ENCODE assay signal across 8 cellular contexts in the genomic region with DNA sequence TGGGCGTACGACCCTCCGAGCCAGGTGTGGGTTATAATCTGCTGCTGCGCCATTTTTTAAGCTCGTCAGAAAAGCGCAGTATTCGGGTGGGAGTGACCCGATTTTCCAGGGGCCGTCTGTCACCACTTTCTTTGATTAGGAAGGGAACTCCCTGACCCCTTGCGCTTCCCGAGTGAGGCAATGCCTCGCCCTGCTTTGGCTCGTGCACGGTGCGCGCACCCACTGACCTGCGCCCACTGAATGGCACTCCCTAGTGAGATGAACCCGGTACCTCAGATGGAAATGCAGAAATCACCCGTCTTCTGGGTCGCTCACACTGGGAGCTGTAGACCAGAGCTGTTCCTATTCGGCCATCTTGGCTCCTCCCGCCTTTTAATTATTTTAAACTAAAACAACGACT.
DNase-seq lines count a peak whose midpoint lies in the region; ATAC-seq and TF ChIP-seq lines count a peak whose summit lies in the region.
"Not testable (repeated sequence)": the region's sequence is repeated elsewhere in the genome, so short reads cannot be mapped to it uniquely, and the experiment has no call there.

No MANE protein-coding gene starts in this region.

- peak overlapping the region; percentile 39 for H3K4me2 ChIP-seq in mesenchymal stem cell (ENCODE audit: low read length, poor library complexity, severe bottlenecking)

- not testable (repeated sequence) for H2BK5ac ChIP-seq in mesenchymal stem cell (ENCODE audit: low read depth, low read length, poor library complexity, severe bottlenecking)

- not testable (repeated sequence) for H3K9ac ChIP-seq in mesenchymal stem cell (ENCODE audit: low read length)

- H3K4me3 ChIP-seq in HEK293 (ENCODE audit: low read depth, low read length) = not testable (repeated sequence)
- H3K4me3 ChIP-seq in left ventricle myocardium inferior (peak overlapping the region; percentile 58), mesenchymal stem cell (ENCODE audit: insufficient read depth in 1 of 2, low read depth in 1 of 2, low read length in 2 of 2) (peak overlapping the region in 1 of 2 experiments; percentile 39), psoas muscle (peak overlapping the region; percentile 16), upper lobe of right lung (peak overlapping the region; percentile 29)

- H3K18ac ChIP-seq in mesenchymal stem cell (ENCODE audit: low read depth in 1 of 2, low read length in 2 of 2) = peak overlapping the region in 1 of 2 experiments; percentile 76

- H3K9me3 Mint-ChIP-seq in activated T-helper 2 cell treated with anti-CD3 and anti-CD28 coated beads, Interferon-gamma antibody, Interleukin-2, Interleukin-4, amounts not matched to agents 10 μg/mL and 5 μg/mL and 100 μg/mL, durations not matched to agents 14 hours and 24 hours and 36 hours; dendritic cell treated with granulocyte-macrophage colony-stimulating factor and Interleukin-4, amounts not matched to agents 40 ng/mL and 50 ng/mL, for 4 days: not testable (repeated sequence)

- not testable (repeated sequence) for ATAC-seq in psoas muscle, upper lobe of right lung

- not testable (repeated sequence) for H3K23ac ChIP-seq in mesenchymal stem cell (ENCODE audit: low read length in 2 of 2)

- H2AK5ac ChIP-seq in mesenchymal stem cell (ENCODE audit: low read length, severe bottlenecking) = not testable (repeated sequence)

- H3K27ac ChIP-seq in HEK293 (ENCODE audit: extremely low read depth, low read depth, low read length) = peak overlapping the region; percentile 49; the same call in 1 of the 2 replicates
- not testable (repeated sequence) for H3K27ac ChIP-seq in left ventricle myocardium inferior (replicated peaks); mesenchymal stem cell (ENCODE audit: low read length, poor library complexity, severe bottlenecking); psoas muscle; upper lobe of right lung

- not testable (repeated sequence) for H3K36me3 Mint-ChIP-seq in activated T-helper 2 cell treated with anti-CD3 and anti-CD28 coated beads, Interferon-gamma antibody, Interleukin-2, Interleukin-4, amounts not matched to agents 10 μg/mL and 5 μg/mL and 100 μg/mL, durations not matched to agents 14 hours and 24 hours and 36 hours (ENCODE audit: low read depth); dendritic cell treated with granulocyte-macrophage colony-stimulating factor and Interleukin-4, amounts not matched to agents 40 ng/mL and 50 ng/mL, for 4 days (ENCODE audit: low read depth)

- not testable (repeated sequence) for H3K4me1 ChIP-seq in HEK293 (ENCODE audit: control insufficient read depth, insufficient read depth, low read length); left ventricle myocardium inferior; mesenchymal stem cell (ENCODE audit: control insufficient read depth, insufficient read depth, low read depth, low read length); psoas muscle; upper lobe of right lung

- CTCF ChIA-PET in HEK293 (lab: Yijun Ruan, JAX) = not testable (repeated sequence)

- not testable (repeated sequence) for H3K27me3 Mint-ChIP-seq in activated T-helper 2 cell treated with anti-CD3 and anti-CD28 coated beads, Interferon-gamma antibody, Interleukin-2, Interleukin-4, amounts not matched to agents 10 μg/mL and 5 μg/mL and 100 μg/mL, durations not matched to agents 14 hours and 24 hours and 36 hours (ENCODE audit: low read depth); dendritic cell treated with granulocyte-macrophage colony-stimulating factor and Interleukin-4, amounts not matched to agents 40 ng/mL and 50 ng/mL, for 4 days

- H4K8ac ChIP-seq in mesenchymal stem cell (ENCODE audit: low read length) = not testable (repeated sequence)

- not testable (repeated sequence) for H3K79me1 ChIP-seq in mesenchymal stem cell (replicated peaks; ENCODE audit: low read length, poor library complexity, severe bottlenecking)

- H3K14ac ChIP-seq in mesenchymal stem cell (ENCODE audit: low read length in 2 of 2) = peak overlapping the region in 1 of 2 experiments; percentile 71

- not testable (repeated sequence) for H3K4me1 Mint-ChIP-seq in activated T-helper 2 cell treated with anti-CD3 and anti-CD28 coated beads, Interferon-gamma antibody, Interleukin-2, Interleukin-4, amounts not matched to agents 10 μg/mL and 5 μg/mL and 100 μg/mL, durations not matched to agents 14 hours and 24 hours and 36 hours (ENCODE audit: low read depth); dendritic cell treated with granulocyte-macrophage colony-stimulating factor and Interleukin-4, amounts not matched to agents 40 ng/mL and 50 ng/mL, for 4 days (ENCODE audit: low read depth)

- not testable (repeated sequence) for H3K9me3 ChIP-seq in HEK293 (ENCODE audit: control insufficient read depth, insufficient read depth, low read depth, low read length); left ventricle myocardium inferior (replicated peaks); mesenchymal stem cell (ENCODE audit: control insufficient read depth, low read length); psoas muscle; upper lobe of right lung

- peak overlapping the region in 1 of 2 experiments; percentile 37 for H3K4ac ChIP-seq in mesenchymal stem cell (ENCODE audit: low read depth in 1 of 2, low read length in 2 of 2)

- not testable (repeated sequence) for H2BK120ac ChIP-seq in mesenchymal stem cell (ENCODE audit: low read depth, low read length)

- H2BK12ac ChIP-seq in mesenchymal stem cell (ENCODE audit: low read length in 2 of 2) = not testable (repeated sequence)

- not testable (repeated sequence) for H4K91ac ChIP-seq in mesenchymal stem cell (ENCODE audit: low read length)

- DNase-seq in SW480 (ENCODE audit: low spot score) = peak; percentile 3
- not testable (repeated sequence) for DNase-seq in activated T-helper 2 cell treated with anti-CD3 and anti-CD28 coated beads, Interferon-gamma antibody, Interleukin-2, Interleukin-4, amounts not matched to agents 10 μg/mL and 5 μg/mL and 100 μg/mL, durations not matched to agents 14 hours and 24 hours and 36 hours (ENCODE audit: low spot score); left ventricle myocardium inferior; mesenchymal stem cell; psoas muscle; upper lobe of right lung

- H3K4me3 Mint-ChIP-seq in activated T-helper 2 cell treated with anti-CD3 and anti-CD28 coated beads, Interferon-gamma antibody, Interleukin-2, Interleukin-4, amounts not matched to agents 10 μg/mL and 5 μg/mL and 100 μg/mL, durations not matched to agents 14 hours and 24 hours and 36 hours (ENCODE audit: low read depth) = peak overlapping the region; percentile 17
- peak overlapping the region; percentile 77 for H3K4me3 Mint-ChIP-seq in dendritic cell treated with granulocyte-macrophage colony-stimulating factor and Interleukin-4, amounts not matched to agents 40 ng/mL and 50 ng/mL, for 4 days

- H2AFZ ChIP-seq in mesenchymal stem cell (ENCODE audit: low read depth, low read length) = peak overlapping the region; percentile 4

- not testable (repeated sequence) for H3K36me3 ChIP-seq in HEK293 (ENCODE audit: control insufficient read depth in 2 of 2, insufficient read depth in 1 of 2, low read length in 2 of 2); left ventricle myocardium inferior; mesenchymal stem cell (ENCODE audit: control insufficient read depth in 1 of 2, insufficient read depth in 2 of 2, low read depth in 1 of 2, low read length in 2 of 2); psoas muscle (ENCODE audit: insufficient read depth in 1 of 2, low read depth in 1 of 2); upper lobe of right lung

- intact Hi-C loops in activated T-helper 2 cell treated with anti-CD3 and anti-CD28 coated beads, Interferon-gamma antibody, Interleukin-2, Interleukin-4, amounts not matched to agents 10 μg/mL and 5 μg/mL and 100 μg/mL, durations not matched to agents 14 hours and 24 hours and 36 hours (cut with micrococcal nuclease); dendritic cell treated with granulocyte-macrophage colony-stimulating factor and Interleukin-4, amounts not matched to agents 40 ng/mL and 50 ng/mL, for 4 days (cut with micrococcal nuclease); left ventricle myocardium inferior (cut with micrococcal nuclease); psoas muscle (cut with DNase I); upper lobe of right lung (cut with DNase I): not testable (repeated sequence)

- WGBS in mesenchymal stem cell = 66% methylated on average over 20 of the region's 23 CpGs
- WGBS in psoas muscle, 3 donors = 68 to 81% (median 81%) methylated on average over 23 of the region's 23 CpGs

- POLR2A ChIA-PET in HEK293 (lab: Yijun Ruan, JAX) = not testable (repeated sequence)

- not testable (repeated sequence) for TF ChIP-seq CTCF in HEK293 (tag by site-specific recombination; IDR thresholded peaks at IDR 0.05); left ventricle myocardium inferior (IDR thresholded peaks at IDR 0.05; ENCODE audit: borderline replicate concordance); psoas muscle (IDR thresholded peaks at IDR 0.05); upper lobe of right lung (IDR thresholded peaks at IDR 0.05)

- H3K27ac Mint-ChIP-seq in activated T-helper 2 cell treated with anti-CD3 and anti-CD28 coated beads, Interferon-gamma antibody, Interleukin-2, Interleukin-4, amounts not matched to agents 10 μg/mL and 5 μg/mL and 100 μg/mL, durations not matched to agents 14 hours and 24 hours and 36 hours = not testable (repeated sequence)
- peak overlapping the region; percentile 74 for H3K27ac Mint-ChIP-seq in dendritic cell treated with granulocyte-macrophage colony-stimulating factor and Interleukin-4, amounts not matched to agents 40 ng/mL and 50 ng/mL, for 4 days

- H2BK15ac ChIP-seq in mesenchymal stem cell (ENCODE audit: low read depth, poor library complexity, severe bottlenecking) = not testable (repeated sequence)

- H3K27me3 ChIP-seq in left ventricle myocardium inferior (ENCODE audit: low read depth); mesenchymal stem cell (ENCODE audit: control insufficient read depth in 1 of 2, insufficient read depth in 1 of 2, low read length in 2 of 2); psoas muscle (ENCODE audit: insufficient read depth in 3 of 3, low read length in 2 of 3); upper lobe of right lung: not testable (repeated sequence)

TF ChIP-seq in HEK293, 187 proteins besides CTCF, POLR2A, EP300 and RAD21 (continues in another document):
- TF ChIP-seq ZBTB48 (tag by site-specific recombination; IDR thresholded peaks at IDR 0.05) = peak; percentile 90
